23 cellular contexts compared by ENCODE assay signal in the genomic region with DNA sequence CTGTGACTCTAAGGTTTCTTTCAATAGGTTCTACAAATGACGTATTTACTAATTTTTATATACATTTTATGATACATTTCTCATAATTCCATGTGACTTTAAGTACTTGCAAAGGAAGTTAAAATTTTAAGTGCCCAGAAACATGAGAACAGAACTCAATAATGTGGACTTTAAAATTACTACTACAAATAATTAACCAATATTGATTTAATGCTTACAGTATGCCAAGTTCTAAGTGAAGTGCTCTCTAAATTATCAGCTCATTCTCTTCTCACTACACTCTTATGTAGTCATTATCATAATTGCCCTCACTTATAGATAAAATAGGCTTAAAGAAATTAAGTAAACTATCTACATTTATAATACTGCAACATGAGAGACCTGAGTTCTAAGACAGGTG.
"Had no signal": no experiment of that assay in that cellular context is flagged by ENCODE, and none has a peak within 500 bp of the region (broad histone marks: within the 10 kb centered on the region; RNA-seq: fewer than 3 reads in every experiment).

No MANE protein-coding gene starts in this region.

- H3K27ac Mint-ChIP-seq: activated naive CD8-positive, alpha-beta T cell; nephron had no signal

- DNase-seq: activated CD4-positive, alpha-beta T cell treated with anti-CD3 and anti-CD28 coated beads for 4 hours; activated CD4-positive, alpha-beta T cell treated with anti-CD3 and anti-CD28 coated beads, Interleukin-2, amount 50 U/mL, for 4 hours; activated CD4-positive, CD25-positive, alpha-beta regulatory T cell; activated effector memory CD4-positive, alpha-beta T cell treated with Interleukin-2 at 50 U/mL for 16 hours; activated naive CD4-positive, alpha-beta T cell treated with Interleukin-2 at 50 U/mL for 16 hours; anterior cingulate cortex; dermis blood vessel endothelial cell; effector CD8-positive, alpha-beta T cell; kidney glomerular epithelial cell; left ventricle myocardium superior; mammary epithelial cell; posterior cingulate gyrus; right cardiac atrium; spleen; stimulated activated naive CD4-positive, alpha-beta T cell treated with Interleukin-2 at 50 U/mL for 16 hours had no signal

- H3K9me3 Mint-ChIP-seq: nephron had no signal

- ATAC-seq: left ventricle myocardium superior, right cardiac atrium had no signal

- H3K27me3 ChIP-seq: spleen, tibial nerve had no signal

- H3K4me1 ChIP-seq: spleen, tibial nerve had no signal

- H3K36me3 ChIP-seq: spleen, tibial nerve had no signal

- H3K4me3 ChIP-seq: spleen, tibial nerve had no signal

- H3K27ac ChIP-seq: epithelial cell of prostate, spleen, tibial nerve had no signal

- FAIRE-seq: colon, endometrium, frontal cortex had no signal

- H3K27me3 Mint-ChIP-seq: activated naive CD8-positive, alpha-beta T cell; central memory CD8-positive, alpha-beta T cell had no signal

- H3K4me3 Mint-ChIP-seq: activated naive CD8-positive, alpha-beta T cell; central memory CD8-positive, alpha-beta T cell; nephron had no signal

- H3K9me3 ChIP-seq: tibial nerve had no signal

- H3K4me1 Mint-ChIP-seq: central memory CD8-positive, alpha-beta T cell; nephron had no signal
